Comparison of ENCODE assay signal across 8 cellular contexts in the genomic region with DNA sequence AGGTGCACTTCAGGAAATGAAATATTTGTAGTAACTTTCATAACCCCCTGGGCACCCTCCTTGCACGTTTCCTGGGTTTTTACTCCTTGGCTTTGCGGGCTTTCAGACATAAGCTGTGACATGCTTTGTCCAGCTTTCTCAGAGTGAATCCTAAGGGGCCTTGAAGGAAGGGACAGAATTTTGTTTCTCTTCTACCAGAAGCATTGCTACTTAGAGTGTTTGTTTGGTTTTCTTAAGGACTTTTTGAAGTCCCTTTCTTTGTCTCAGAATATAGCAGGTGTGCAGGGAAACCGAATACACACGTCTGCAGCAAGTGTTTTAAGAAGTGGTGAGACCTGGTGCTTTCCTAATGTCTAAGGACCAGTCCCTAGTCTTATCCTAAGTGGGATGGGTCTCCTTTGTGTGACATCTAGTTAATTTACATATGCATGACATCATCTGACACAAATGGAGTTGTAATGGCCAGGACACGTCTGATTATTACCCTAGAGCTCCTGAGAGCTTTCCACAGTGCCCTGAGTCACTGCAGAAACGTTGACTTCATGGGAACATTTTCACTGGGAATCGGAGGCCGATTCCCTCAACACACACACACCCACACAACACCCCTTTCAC. TPM values are rescaled to one million over a fixed set of nuclear protein-coding genes. Genes with fewer than 3 reads are reported as not detected.
A peak's percentile ranks its signal among the peaks of the same experiment; 100 is the strongest.
DNase-seq lines count a peak whose midpoint lies in the region; ATAC-seq and TF ChIP-seq lines count a peak whose summit lies in the region.

No MANE protein-coding gene starts in this region.

- no peaks in the 10 kb centered on the region for H4K20me1 ChIP-seq in DOHH2 (ENCODE audit: control insufficient read depth, insufficient read depth, low read depth, low read length)

- no peak for TF ChIP-seq CTCF in DOHH2 (IDR thresholded peaks at IDR 0.05; ENCODE audit: low read depth, low read length, poor library complexity, severe bottlenecking)

- no peaks in the 10 kb centered on the region for H3F3A ChIP-seq in DOHH2 (ENCODE audit: control insufficient read depth, insufficient read depth)

- ATAC-seq in HG02588 (IDR thresholded peaks at IDR 0.05; ENCODE audit: unreplicated experiment) (peak; percentile 14), GM19455 (IDR thresholded peaks at IDR 0.05; ENCODE audit: unreplicated experiment) (no peak)
- peak; percentile 15 for ATAC-seq in stimulated activated naive CD8-positive, alpha-beta T cell treated with anti-CD3 and anti-CD28 coated beads, Interleukin-15, Interleukin-2, amounts not matched to agents 100 U/mL and 50 U/mL, for 24 hours

- H3K4me3 Mint-ChIP-seq in activated naive CD8-positive, alpha-beta T cell treated with anti-CD3 and anti-CD28 coated beads for 36 hours: peak overlapping the region; percentile 64

- no peaks in the 10 kb centered on the region for H3K9me3 ChIP-seq in DOHH2 (ENCODE audit: control insufficient read depth, insufficient read depth, low read length)

- peaks cover 58% of the 10 kb centered on the region for H3K27me3 Mint-ChIP-seq in activated naive CD8-positive, alpha-beta T cell treated with anti-CD3 and anti-CD28 coated beads for 36 hours

- DNase-seq in activated naive CD8-positive, alpha-beta T cell treated with anti-CD3 and anti-CD28 coated beads for 36 hours: no peak
- DNase-seq in inferior parietal cortex (ENCODE audit: extremely low spot score) (peak; percentile 13), NCI-H446 (lab: John Stamatoyannopoulos, UW) (no peak), Kasumi-1 (lab: John Stamatoyannopoulos, UW) (no peak)
- DNase-seq in stimulated activated naive CD8-positive, alpha-beta T cell treated with anti-CD3 and anti-CD28 coated beads, Interleukin-15, Interleukin-2, amounts not matched to agents 100 U/mL and 50 U/mL, for 24 hours: no peak

- peak overlapping the region; percentile 60 for H3K4me2 ChIP-seq in DOHH2 (ENCODE audit: low read length)

- H3K9me3 Mint-ChIP-seq in activated naive CD8-positive, alpha-beta T cell treated with anti-CD3 and anti-CD28 coated beads for 36 hours: no peaks in the 10 kb centered on the region

- H3K4me1 ChIP-seq in DOHH2 (ENCODE audit: control insufficient read depth, low read length): peaks cover 12% of the 10 kb centered on the region

- no peak overlapping the region for H3K27ac Mint-ChIP-seq in activated naive CD8-positive, alpha-beta T cell treated with anti-CD3 and anti-CD28 coated beads for 36 hours

- no peak overlapping the region for H3K27ac ChIP-seq in DOHH2 (ENCODE audit: low read depth, low read length)

- peaks cover 39% of the 10 kb centered on the region for H3K27me3 ChIP-seq in DOHH2 (ENCODE audit: control insufficient read depth, low read length)

- H3K36me3 Mint-ChIP-seq in activated naive CD8-positive, alpha-beta T cell treated with anti-CD3 and anti-CD28 coated beads for 36 hours: no peaks in the 10 kb centered on the region

- peaks cover 7% of the 10 kb centered on the region for H3K4me1 Mint-ChIP-seq in activated naive CD8-positive, alpha-beta T cell treated with anti-CD3 and anti-CD28 coated beads for 36 hours

- H3K4me3 ChIP-seq in DOHH2 (ENCODE audit: low read length): peak overlapping the region; percentile 56; the same call in 1 of the 2 replicates

- H3K79me2 ChIP-seq in DOHH2 (ENCODE audit: control insufficient read depth, low read length): no peaks in the 10 kb centered on the region

- H3K36me3 ChIP-seq in DOHH2 (ENCODE audit: control insufficient read depth, low read length): no peaks in the 10 kb centered on the region

- no peaks in the 10 kb centered on the region for H3K9me2 ChIP-seq in DOHH2 (replicated peaks; ENCODE audit: control insufficient read depth, low read length)

RNA-seq across cellular contexts. Expression of gene FAM149A, which starts 1.3 kb away (rescaled TPM):
- under 1 TPM; 0.52 to 0.82 TPM for total RNA-seq in activated naive CD8-positive, alpha-beta T cell treated with anti-CD3 and anti-CD28 coated beads for 36 hours

RNA-seq across cellular contexts. Expression of gene TLR3, which starts 36.9 kb away (rescaled TPM):
- total RNA-seq in activated naive CD8-positive, alpha-beta T cell treated with anti-CD3 and anti-CD28 coated beads for 36 hours: not detected
